8 cellular contexts compared by ENCODE assay signal in the genomic region with DNA sequence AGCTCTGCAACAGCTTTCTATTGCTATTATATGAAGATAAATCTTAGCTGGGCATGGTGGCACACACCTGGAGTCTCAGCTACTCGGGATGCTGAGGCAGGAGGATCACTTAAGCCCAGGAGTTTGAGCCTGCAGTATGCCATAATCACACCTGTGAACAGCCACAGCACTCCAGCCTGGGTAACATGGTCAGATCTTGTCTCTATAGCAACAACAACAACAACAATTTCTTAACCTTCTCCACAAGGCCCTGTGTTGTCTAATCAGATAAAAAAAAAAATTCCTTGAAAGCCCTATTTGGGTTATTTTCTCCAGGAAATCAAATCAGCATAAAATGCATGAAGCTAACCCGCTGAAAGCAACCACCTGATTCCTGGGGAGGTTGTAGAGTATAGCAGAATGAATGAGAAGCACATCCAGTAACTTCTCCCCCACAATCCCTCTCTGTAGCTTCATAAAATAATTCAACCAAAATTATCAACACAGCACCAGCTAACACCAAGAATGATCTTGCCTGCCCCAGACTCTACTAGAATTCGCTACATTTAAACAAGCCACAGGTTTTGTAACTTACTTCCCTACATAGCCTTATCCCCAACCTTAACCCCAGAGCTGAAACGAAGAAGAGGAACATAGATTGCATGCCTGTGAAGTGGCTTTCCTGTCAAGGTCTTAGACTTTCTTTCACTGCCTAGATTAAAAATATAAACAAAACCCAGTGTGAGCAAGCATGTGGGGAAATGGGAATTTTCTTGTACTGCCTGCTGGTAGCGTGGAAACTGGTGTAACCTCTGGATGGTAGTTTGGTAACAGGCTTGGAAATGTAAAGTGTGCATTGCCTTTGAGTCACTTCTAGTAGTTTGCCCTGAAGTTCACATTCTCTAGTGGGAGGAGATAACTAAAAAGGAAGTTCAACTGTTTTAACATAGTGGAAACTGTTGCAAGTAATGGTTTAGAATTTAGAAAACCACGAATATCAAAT. TPM values are rescaled to one million over a fixed set of nuclear protein-coding genes. Genes with fewer than 3 reads are reported as not detected.
A peak's percentile ranks its signal among the peaks of the same experiment; 100 is the strongest.
DNase-seq lines count a peak whose midpoint lies in the region; ATAC-seq and TF ChIP-seq lines count a peak whose summit lies in the region.

No MANE protein-coding gene starts in this region.

- peak overlapping the region in 6 of 8 donors; percentile 1 to 52 (median 8) for H3K4me3 Mint-ChIP-seq in CD4-positive, alpha-beta memory T cell
- H3K4me3 Mint-ChIP-seq in stimulated activated naive CD8-positive, alpha-beta T cell treated with anti-CD3 and anti-CD28 coated beads, Interleukin-15, Interleukin-2, amounts not matched to agents 100 ng/mL and 50 ng/mL, for 24 hours: peak overlapping the region; percentile 42
- no peak overlapping the region for H3K4me3 Mint-ChIP-seq in mesothelial cell of epicardium

- no peaks in the 10 kb centered on the region for H3K36me3 Mint-ChIP-seq in CD4-positive, alpha-beta memory T cell
- no peaks in the 10 kb centered on the region for H3K36me3 Mint-ChIP-seq in stimulated activated naive CD8-positive, alpha-beta T cell treated with anti-CD3 and anti-CD28 coated beads, Interleukin-15, Interleukin-2, amounts not matched to agents 100 ng/mL and 50 ng/mL, for 24 hours (ENCODE audit: low read depth)
- no peaks in the 10 kb centered on the region for H3K36me3 Mint-ChIP-seq in mesothelial cell of epicardium

- H2BK12ac ChIP-seq in neuronal stem cell (ENCODE audit: low read length): no peak overlapping the region

- peaks cover 14% of the 10 kb centered on the region for H3K4me1 ChIP-seq in CD4-positive, alpha-beta memory T cell (ENCODE audit: insufficient read depth, low read length)
- no peaks in the 10 kb centered on the region for H3K4me1 ChIP-seq in body of pancreas
- no peaks in the 10 kb centered on the region for H3K4me1 ChIP-seq in neuronal stem cell (ENCODE audit: control insufficient read depth in 2 of 2, insufficient read depth in 1 of 2, low read depth in 1 of 2, low read length in 2 of 2)

- no peaks in the 10 kb centered on the region for H3K79me1 ChIP-seq in neuronal stem cell (ENCODE audit: low read depth, low read length)

- no peak overlapping the region for H3K18ac ChIP-seq in neuronal stem cell (ENCODE audit: low read length)

- no peak overlapping the region for H2BK120ac ChIP-seq in neuronal stem cell (ENCODE audit: low read depth, low read length)

- H2AFZ ChIP-seq in neuronal stem cell (ENCODE audit: low read length): no peak overlapping the region

- 60 to 71% methylated on average over 6 of the region's 6 CpGs for WGBS in body of pancreas, 2 donors
- WGBS in neuronal stem cell (ENCODE audit: extremely low coverage in 2 of 2, insufficient read length in 2 of 2, insufficient replicate concordance in 1 of 2), 2 donors: no CpG with 5 or more reads among the region's 6 CpGs

- H2BK15ac ChIP-seq in neuronal stem cell (ENCODE audit: low read length): no peak overlapping the region

- POLR2A ChIA-PET in CD4-positive, alpha-beta memory T cell (lab: Charles Lee; ENCODE audit: partially characterized antibody): no interaction called here

- no peak overlapping the region for H3K4me3 ChIP-seq in CD4-positive, alpha-beta memory T cell (ENCODE audit: low read length in 2 of 2)
- H3K4me3 ChIP-seq in HL-60 (replicated peaks; ENCODE audit: insufficient read depth, low read length) (no peak overlapping the region), body of pancreas (no peak overlapping the region), neuronal stem cell (ENCODE audit: low read length in 2 of 2) (no peak overlapping the region), WERI-Rb-1 (ENCODE audit: low read depth, low read length) (no peak overlapping the region)

- CTCF ChIA-PET in CD4-positive, alpha-beta memory T cell (lab: Charles Lee; ENCODE audit: partially characterized antibody): interaction anchor here (1.5 kb wide), 1 partner anchor 69 kb away, joined by 3 read pairs; no protein-coding TSS in a partner anchor

- peak overlapping the region; percentile 31 for H3K27ac ChIP-seq in CD4-positive, alpha-beta memory T cell (ENCODE audit: low read depth, low read length)
- H3K27ac ChIP-seq in HL-60 (replicated peaks) (peak overlapping the region; percentile 91), body of pancreas (no peak overlapping the region), neuronal stem cell (replicated peaks; ENCODE audit: low read length) (no peak overlapping the region), WERI-Rb-1 (no peak overlapping the region)

- intact Hi-C loops in CD4-positive, alpha-beta memory T cell (cut with micrococcal nuclease): loop anchor here (5.0 kb wide), 1 partner anchor 96 kb away; no protein-coding TSS in a partner anchor
- intact Hi-C loops in body of pancreas (cut with DNase I): no loop called here

- TF ChIP-seq POLR2A in body of pancreas (IDR thresholded peaks at IDR 0.05): no peak

- no peak overlapping the region for H2BK5ac ChIP-seq in neuronal stem cell (ENCODE audit: low read length)

- no peak overlapping the region for H3K14ac ChIP-seq in neuronal stem cell (ENCODE audit: low read length)

- no peak overlapping the region for H3K4me2 ChIP-seq in neuronal stem cell (ENCODE audit: insufficient read depth, low read length, poor library complexity, severe bottlenecking)

- H3K4ac ChIP-seq in neuronal stem cell (ENCODE audit: low read length): no peak overlapping the region

- H3K27me3 Mint-ChIP-seq in CD4-positive, alpha-beta memory T cell: peaks cover 0 to under 1% of the 10 kb centered on the region in 2 donors
- no peaks in the 10 kb centered on the region for H3K27me3 Mint-ChIP-seq in stimulated activated naive CD8-positive, alpha-beta T cell treated with anti-CD3 and anti-CD28 coated beads, Interleukin-15, Interleukin-2, amounts not matched to agents 100 ng/mL and 50 ng/mL, for 24 hours
- no peaks in the 10 kb centered on the region for H3K27me3 Mint-ChIP-seq in mesothelial cell of epicardium (ENCODE audit: low read depth)

- TF ChIP-seq CTCF in HL-60 (IDR thresholded peaks at IDR 0.05; ENCODE audit: insufficient read depth, low read length) (no peak), body of pancreas (IDR thresholded peaks at IDR 0.05) (no peak), mesothelial cell of epicardium (IDR thresholded peaks at IDR 0.05; ENCODE audit: unreplicated experiment) (no peak), WERI-Rb-1 (IDR thresholded peaks at IDR 0.05; ENCODE audit: low read depth, low read length) (no peak)

- H3K27me3 ChIP-seq in CD4-positive, alpha-beta memory T cell (ENCODE audit: insufficient read depth, low read length): no peaks in the 10 kb centered on the region
- H3K27me3 ChIP-seq in HL-60 (ENCODE audit: insufficient read depth, poor library complexity, severe bottlenecking): no peaks in the 10 kb centered on the region
- H3K27me3 ChIP-seq in body of pancreas: no peaks in the 10 kb centered on the region
- peaks cover 0 to 2% (median 0%) of the 10 kb centered on the region in 3 experiments for H3K27me3 ChIP-seq in neuronal stem cell (ENCODE audit: control insufficient read depth in 3 of 3, insufficient read depth in 3 of 3, low read depth in 1 of 3, low read length in 3 of 3)
- no peaks in the 10 kb centered on the region for H3K27me3 ChIP-seq in WERI-Rb-1 (ENCODE audit: insufficient read depth, low read depth, severe bottlenecking)

- peaks cover 17 to 29% (median 23%) of the 10 kb centered on the region in 4 donors for H3K4me1 Mint-ChIP-seq in CD4-positive, alpha-beta memory T cell
- H3K4me1 Mint-ChIP-seq in stimulated activated naive CD8-positive, alpha-beta T cell treated with anti-CD3 and anti-CD28 coated beads, Interleukin-15, Interleukin-2, amounts not matched to agents 100 ng/mL and 50 ng/mL, for 24 hours (ENCODE audit: low read depth): peaks cover 33% of the 10 kb centered on the region
- no peaks in the 10 kb centered on the region for H3K4me1 Mint-ChIP-seq in mesothelial cell of epicardium

- no peak overlapping the region for H4K8ac ChIP-seq in neuronal stem cell (ENCODE audit: low read depth, low read length)

- H3K9me3 Mint-ChIP-seq in CD4-positive, alpha-beta memory T cell: peaks cover 0 to 2% (median 0%) of the 10 kb centered on the region in 8 donors
- no peaks in the 10 kb centered on the region for H3K9me3 Mint-ChIP-seq in stimulated activated naive CD8-positive, alpha-beta T cell treated with anti-CD3 and anti-CD28 coated beads, Interleukin-15, Interleukin-2, amounts not matched to agents 100 ng/mL and 50 ng/mL, for 24 hours
- H3K9me3 Mint-ChIP-seq in mesothelial cell of epicardium: peaks cover 2% of the 10 kb centered on the region

- peak overlapping the region; percentile 45 to 80 (median 71) for H3K27ac Mint-ChIP-seq in CD4-positive, alpha-beta memory T cell
- H3K27ac Mint-ChIP-seq in stimulated activated naive CD8-positive, alpha-beta T cell treated with anti-CD3 and anti-CD28 coated beads, Interleukin-15, Interleukin-2, amounts not matched to agents 100 ng/mL and 50 ng/mL, for 24 hours: peak overlapping the region; percentile 81
- no peak overlapping the region for H3K27ac Mint-ChIP-seq in mesothelial cell of epicardium

- H3K23ac ChIP-seq in neuronal stem cell (ENCODE audit: low read depth, low read length, poor library complexity): no peak overlapping the region

- ATAC-seq in GM21367 (IDR thresholded peaks at IDR 0.05; ENCODE audit: unreplicated experiment) (peak; percentile 58), body of pancreas (peak; percentile 35)

- DNase-seq in CD4-positive, alpha-beta memory T cell: peak in 3 of 5 donors; percentile 6 to 31 (median 18)
- DNase-seq in HL-60 (ENCODE audit: low read depth in 1 of 2, low spot score in 1 of 2) (peak; percentile 78 to 87), body of pancreas (peak in 1 of 4 donors; percentile 10), mesothelial cell of epicardium (ENCODE audit: low spot score in 2 of 2, unreplicated experiment in 2 of 2) (no peak), neuronal stem cell (ENCODE audit: low spot score) (no peak), WERI-Rb-1 (no peak)

- H3K36me3 ChIP-seq in CD4-positive, alpha-beta memory T cell (ENCODE audit: insufficient read depth, low read length): no peaks in the 10 kb centered on the region
- H3K36me3 ChIP-seq in body of pancreas (replicated peaks in 1 of 2; ENCODE audit: insufficient read depth in 1 of 2, low read depth in 2 of 2) (no peaks in the 10 kb centered on the region), neuronal stem cell (replicated peaks in 1 of 2; ENCODE audit: control insufficient read depth in 2 of 2, insufficient read depth in 2 of 2, low read length in 2 of 2) (no peaks in the 10 kb centered on the region), WERI-Rb-1 (no peaks in the 10 kb centered on the region)

- H3K9ac ChIP-seq in neuronal stem cell (ENCODE audit: low read depth, low read length, poor library complexity): no peak overlapping the region

- no peak overlapping the region for H4K91ac ChIP-seq in neuronal stem cell (ENCODE audit: low read depth, low read length, poor library complexity)

- H3K9me3 ChIP-seq in CD4-positive, alpha-beta memory T cell (ENCODE audit: control insufficient read depth in 1 of 2, low read length in 2 of 2): no peaks in the 10 kb centered on the region
- no peaks in the 10 kb centered on the region for H3K9me3 ChIP-seq in body of pancreas
- no peaks in the 10 kb centered on the region for H3K9me3 ChIP-seq in neuronal stem cell (replicated peaks in 1 of 2; ENCODE audit: control insufficient read depth in 2 of 2, insufficient read depth in 1 of 2, low read depth in 1 of 2, low read length in 2 of 2)
- H3K9me3 ChIP-seq in WERI-Rb-1 (ENCODE audit: severe bottlenecking): no peaks in the 10 kb centered on the region

- no peak overlapping the region for H2AK5ac ChIP-seq in neuronal stem cell (ENCODE audit: low read depth, low read length)

RNA-seq across cellular contexts. Expression of a gene that starts 6.0 kb away (rescaled TPM):
- 10 to 100 TPM; 17.2 to 21.8 TPM for total RNA-seq in CD4-positive, alpha-beta memory T cell
- 10 to 100 TPM in 1 of 2 donors, 1 to 10 TPM in 1; 8.4 to 13.3 TPM for polyA plus RNA-seq in CD4-positive, alpha-beta memory T cell
- total RNA-seq in body of pancreas (10 to 100 TPM; 17.5 to 28.0 TPM), mesothelial cell of epicardium (46.7 to 48.2 TPM (median 47.0 TPM) in 3 replicates)
- 20.8 TPM for polyA plus RNA-seq in neuronal stem cell (2013, experiment 1 of 2)
- 23.7 TPM for polyA plus RNA-seq in neuronal stem cell (2013, experiment 2 of 2)

Comparison
In these comparisons a context has a peak if more than half of its experiments do, and no peak if none do; other contexts are left out.
1. DNase-seq: peak in CD4-positive, alpha-beta memory T cell (3 of 5) and HL-60 (2 of 2); none in mesothelial cell of epicardium (0 of 2), neuronal stem cell (single experiment) and WERI-Rb-1 (single experiment).
2. H3K27ac ChIP-seq: peak in CD4-positive, alpha-beta memory T cell (single experiment) and HL-60 (single experiment); none in body of pancreas (0 of 4), neuronal stem cell (single experiment) and WERI-Rb-1 (single experiment).